Comparison of ENCODE assay signal across 9 cellular contexts in genomic region chr5:38208782-38209378, GRCh38. TPM values are rescaled to one million over a fixed set of nuclear protein-coding genes. Genes with fewer than 3 reads are reported as not detected.
DNase-seq lines count a peak whose midpoint lies in the region; ATAC-seq and TF ChIP-seq lines count a peak whose summit lies in the region.
"Had no signal": no experiment of that assay in that cellular context is flagged by ENCODE, and none has a peak within 500 bp of the region (broad histone marks: within the 10 kb centered on the region; RNA-seq: fewer than 3 reads in every experiment).

No MANE protein-coding gene starts in this region.

- TF ChIP-seq CTCF in dorsolateral prefrontal cortex (IDR thresholded peaks at IDR 0.05 in 54 of 56, conservative IDR thresholded peaks at IDR 0.05 in 2 of 56; ENCODE audit: low read depth in 1 of 56, partially characterized antibody in 56 of 56), result peak in 55 of 56 donors; percentile 26 to 73 (median 52)
- TF ChIP-seq CTCF in neural progenitor cell (IDR thresholded peaks at IDR 0.05), result peak; percentile 71
- TF ChIP-seq CTCF in lower leg skin (IDR thresholded peaks at IDR 0.05), result no peak

- no peak overlapping the region for H2AFZ ChIP-seq in GM23248
- no peak overlapping the region for H2AFZ ChIP-seq in neural progenitor cell (replicated peaks)

- no peaks in the 10 kb centered on the region for H3K9me3 Mint-ChIP-seq in neural progenitor cell

- H3K4me3 ChIP-seq in GM23248 (no peak overlapping the region), dorsolateral prefrontal cortex (no peak overlapping the region), neural progenitor cell (no peak overlapping the region), lower leg skin (ENCODE audit: low read depth, poor library complexity, severe bottlenecking) (no peak overlapping the region)

- H3K9ac ChIP-seq in GM23248 (no peak overlapping the region), neural progenitor cell (no peak overlapping the region)

- DNase-seq in AG08395 (ENCODE audit: low spot score) (peak; percentile 55), GM23248 (peak; percentile 71), NCI-H524 (lab: John Stamatoyannopoulos, UW) (peak; percentile 48 to 81), dorsolateral prefrontal cortex (peak in 3 of 10 donors; percentile 12 to 45 (median 40)), neural progenitor cell (ENCODE audit: low spot score) (peak; percentile 68), cortex of kidney (lab: John Stamatoyannopoulos, UW) (no peak), lower leg skin (ENCODE audit: low spot score in 2 of 2) (no peak)
- no peak for DNase-seq in stimulated activated naive CD8-positive, alpha-beta T cell treated with anti-CD3 and anti-CD28 coated beads, Interleukin-15, Interleukin-2, amounts not matched to agents 100 U/mL and 50 U/mL, for 24 hours

- H4K20me1 ChIP-seq in GM23248 (ENCODE audit: insufficient read depth), result no peaks in the 10 kb centered on the region
- H4K20me1 ChIP-seq in neural progenitor cell (ENCODE audit: low read depth), result no peaks in the 10 kb centered on the region

- H3K4me1 ChIP-seq in GM23248 (ENCODE audit: insufficient read depth) (no peaks in the 10 kb centered on the region), neural progenitor cell (no peaks in the 10 kb centered on the region)

- H3K36me3 ChIP-seq in GM23248 (ENCODE audit: low read depth) (no peaks in the 10 kb centered on the region), neural progenitor cell (no peaks in the 10 kb centered on the region)

- no peaks in the 10 kb centered on the region for H3K4me1 Mint-ChIP-seq in neural progenitor cell
- H3K4me1 Mint-ChIP-seq: stimulated activated naive CD8-positive, alpha-beta T cell treated with anti-CD3 and anti-CD28 coated beads, Interleukin-15, amount 100 ng/mL, for 72 hours had no signal

- H3K36me3 Mint-ChIP-seq in neural progenitor cell, result no peaks in the 10 kb centered on the region

- no peaks in the 10 kb centered on the region for H3K9me3 ChIP-seq in GM23248 (ENCODE audit: low read depth)
- no peaks in the 10 kb centered on the region for H3K9me3 ChIP-seq in neural progenitor cell (ENCODE audit: low read depth)

- no peaks in the 10 kb centered on the region for H3K79me2 ChIP-seq in GM23248 (ENCODE audit: insufficient read depth)
- H3K79me2 ChIP-seq in neural progenitor cell (ENCODE audit: low read depth), result no peaks in the 10 kb centered on the region

- H3F3A ChIP-seq in GM23248 (ENCODE audit: insufficient read depth) (no peaks in the 10 kb centered on the region), neural progenitor cell (ENCODE audit: low read depth) (no peaks in the 10 kb centered on the region)

- 4 to 5% methylated on average over 1 of the region's 1 CpG for WGBS in GM23248 (ENCODE audit: low coverage in 1 of 2, low lambda C conversion rate in 2 of 2, missing lambda C conversion rate in 2 of 2), 2 experiments
- 5 to 16% methylated on average over 1 of the region's 1 CpG for WGBS in lower leg skin, 2 donors

- H3K27me3 Mint-ChIP-seq in neural progenitor cell (ENCODE audit: insufficient read depth, low read depth), result peaks cover 11% of the 10 kb centered on the region

- intact Hi-C loops in dorsolateral prefrontal cortex (cut with DNase I), result no loop called here
- intact Hi-C loops in lower leg skin (cut with DNase I; ENCODE audit: low total_unique reads), result no loop called here

- ATAC-seq in stimulated activated naive CD8-positive, alpha-beta T cell treated with anti-CD3 and anti-CD28 coated beads, Interleukin-15, Interleukin-2, amounts not matched to agents 100 U/mL and 50 U/mL, for 24 hours, result no peak
- ATAC-seq: stimulated activated naive CD8-positive, alpha-beta T cell treated with anti-CD3 and anti-CD28 coated beads, Interleukin-15, amount 100 ng/mL, for 72 hours had no signal

- no peak for TF ChIP-seq POLR2A in lower leg skin (IDR thresholded peaks at IDR 0.05)

- H3K9me2 ChIP-seq in GM23248 (ENCODE audit: insufficient read depth), result no peaks in the 10 kb centered on the region

- in situ Hi-C loops in GM23248 (cut with MboI), result no loop called here

- H3K4me2 ChIP-seq in GM23248 (ENCODE audit: unreplicated experiment) (no peak overlapping the region), neural progenitor cell (no peak overlapping the region)

- H3K27ac ChIP-seq in GM23248 (no peak overlapping the region), dorsolateral prefrontal cortex (no peak overlapping the region), neural progenitor cell (no peak overlapping the region)

- H3K27me3 ChIP-seq in GM23248 (replicated peaks; ENCODE audit: insufficient read depth) (peaks cover 33% of the 10 kb centered on the region), dorsolateral prefrontal cortex (peaks cover 0 to 19% (median 3%) of the 10 kb centered on the region in 45 donors), neural progenitor cell (no peaks in the 10 kb centered on the region)

- no peak overlapping the region for H3K4me3 Mint-ChIP-seq in neural progenitor cell
- H3K4me3 Mint-ChIP-seq: stimulated activated naive CD8-positive, alpha-beta T cell treated with anti-CD3 and anti-CD28 coated beads, Interleukin-15, amount 100 ng/mL, for 72 hours had no signal

- no peak overlapping the region for H3K27ac Mint-ChIP-seq in neural progenitor cell
- H3K27ac Mint-ChIP-seq: stimulated activated naive CD8-positive, alpha-beta T cell treated with anti-CD3 and anti-CD28 coated beads, Interleukin-15, amount 100 ng/mL, for 72 hours had no signal

RNA-seq across cellular contexts. Expression of gene EGFLAM, which starts 49.5 kb away (rescaled TPM):
- not detected in 2 replicates for total RNA-seq in GM23248 (2014; rRNA removed; shearing (Covaris generic))
- polyA plus RNA-seq in GM23248 (2016; fragmentation: Nextera tagmentation; extraction: Ambion mirVana), result not detected in 2 replicates
- total RNA-seq in dorsolateral prefrontal cortex (1 to 10 TPM in 74 of 120 experiments, under 1 TPM in 38, not detected in 8; 0.14 to 5.8 (median 1.2) TPM), neural progenitor cell (ENCODE audit: low replicate concordance) (0.15 and 0.69 TPM in 2 replicates), lower leg skin (1 to 10 TPM in 3 of 4 donors, under 1 TPM in 1; 0.72 to 4.4 (median 2.7) TPM)

Comparison
In these comparisons a context has a peak if more than half of its experiments do, and no peak if none do; other contexts are left out.
1. DNase-seq: peak in AG08395 (single experiment), GM23248 (single experiment), NCI-H524 (2 of 2) and neural progenitor cell (single experiment); none in cortex of kidney (single experiment), stimulated activated naive CD8-positive, alpha-beta T cell treated with anti-CD3 and anti-CD28 coated beads, Interleukin-15, Interleukin-2, amounts not matched to agents 100 U/mL and 50 U/mL, for 24 hours (single experiment) and lower leg skin (0 of 2).
2. CTCF ChIP-seq: peak in dorsolateral prefrontal cortex (55 of 56) and neural progenitor cell (single experiment); none in lower leg skin (0 of 3).